9 cellular contexts compared by ENCODE assay signal in the genomic region with DNA sequence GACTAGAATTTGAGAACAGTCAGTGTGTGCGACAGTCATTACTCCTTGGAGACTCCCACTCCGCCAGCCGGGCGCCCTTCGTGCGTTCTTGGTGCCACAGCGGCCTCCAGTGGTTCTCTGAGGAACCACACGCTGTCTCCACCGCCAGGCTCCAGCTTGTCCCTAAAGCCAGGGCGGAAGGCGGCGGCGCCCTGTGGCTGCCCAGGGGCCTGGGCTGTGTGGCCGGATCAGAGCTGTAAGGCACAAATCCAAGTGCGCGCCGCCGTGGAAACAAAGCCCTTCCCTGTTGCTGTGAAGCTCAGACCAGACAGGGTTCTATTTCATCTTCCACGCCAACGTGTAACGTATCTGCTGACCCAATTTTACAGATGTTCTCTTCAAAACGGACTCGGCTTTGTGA. TPM values are rescaled to one million over a fixed set of nuclear protein-coding genes. Genes with fewer than 3 reads are reported as not detected.
A peak's percentile ranks its signal among the peaks of the same experiment; 100 is the strongest.
DNase-seq lines count a peak whose midpoint lies in the region; ATAC-seq and TF ChIP-seq lines count a peak whose summit lies in the region.
"Had no signal": no experiment of that assay in that cellular context is flagged by ENCODE, and none has a peak within 500 bp of the region (broad histone marks: within the 10 kb centered on the region; RNA-seq: fewer than 3 reads in every experiment).

No MANE protein-coding gene starts in this region.

- no peaks in the 10 kb centered on the region for H3K9me3 ChIP-seq in osteoblast (ENCODE audit: low read depth, low read length)
- H3K9me3 ChIP-seq in thoracic aorta = no peaks in the 10 kb centered on the region

- no peaks in the 10 kb centered on the region for H4K20me1 ChIP-seq in osteoblast (ENCODE audit: insufficient read depth, low read length)

- H3K4me1 ChIP-seq in osteoblast (ENCODE audit: insufficient read depth, low read length) = no peaks in the 10 kb centered on the region
- no peaks in the 10 kb centered on the region for H3K4me1 ChIP-seq in thoracic aorta (ENCODE audit: control insufficient read depth in 1 of 2, low read depth in 2 of 2)

- H2AFZ ChIP-seq in osteoblast (ENCODE audit: low read length) = no peak overlapping the region

- no peaks in the 10 kb centered on the region for H3K79me2 ChIP-seq in osteoblast (ENCODE audit: insufficient read depth, low read length)

- H3K27ac ChIP-seq in RWPE1 = no peak overlapping the region
- no peak overlapping the region for H3K27ac ChIP-seq in osteoblast (ENCODE audit: low read depth, low read length)
- no peak overlapping the region for H3K27ac ChIP-seq in thoracic aorta
- H3K27ac ChIP-seq: epithelial cell of prostate had no signal

- H3K4me3 ChIP-seq in osteoblast (ENCODE audit: insufficient read depth, low read length) = peak overlapping the region; percentile 25
- peak overlapping the region; percentile 31 for H3K4me3 ChIP-seq in thoracic aorta

- peak overlapping the region; percentile 49 for H3K4me2 ChIP-seq in osteoblast (ENCODE audit: insufficient read depth, low read length)

- TF ChIP-seq CTCF in LNCAP (IDR thresholded peaks at IDR 0.05) (peak; percentile 78), RWPE1 (conservative IDR thresholded peaks at IDR 0.05; ENCODE audit: low read depth) (peak; percentile 75), osteoblast (IDR thresholded peaks at IDR 0.05; ENCODE audit: extremely low read depth, low read depth, low read length) (peak; percentile 79), thoracic aorta (IDR thresholded peaks at IDR 0.05) (peak; percentile 80)

- ATAC-seq in thoracic aorta (ENCODE audit: insufficient number of reproducible peaks, low FRiP score, low read depth) = peak; percentile 88

- POLR2A ChIA-PET in RWPE1 (lab: Yijun Ruan, JAX; ENCODE audit: low non-redundant PET) = no interaction called here

- H3K36me3 ChIP-seq in osteoblast (ENCODE audit: insufficient read depth, low read length) = no peaks in the 10 kb centered on the region
- H3K36me3 ChIP-seq in thoracic aorta = no peaks in the 10 kb centered on the region

- H3K27me3 ChIP-seq in osteoblast (ENCODE audit: insufficient read depth, low read length) (no peaks in the 10 kb centered on the region), thoracic aorta (replicated peaks; ENCODE audit: insufficient read depth) (no peaks in the 10 kb centered on the region)

- DNase-seq in EL (peak; percentile 63), GOT3 (lab: John Stamatoyannopoulos, UW) (peak; percentile 10), RWPE1 (ENCODE audit: low spot score) (peak; percentile 58), foreskin melanocyte (peak; percentile 69), osteoblast (ENCODE audit: insufficient read length, low spot score, missing footprints) (peak; percentile 85), thoracic aorta (ENCODE audit: low spot score) (peak; percentile 9)
- DNase-seq in activated T-helper 9 cell treated with anti-CD3 and anti-CD28 coated beads, Interleukin-2, amount 50 U/mL, for 16 hours (ENCODE audit: low read depth) = peak; percentile 41

- CTCF ChIA-PET in RWPE1 (lab: Yijun Ruan, JAX) = interaction anchor here (0.5 to 1.1 kb wide), 5 partner anchors 185 to 1482 kb away, joined by 3 to 6 read pairs (median 3); no protein-coding TSS in a partner anchor

RNA-seq across cellular contexts. Expression of gene IDS, which starts 34.1 kb away (rescaled TPM):
- total RNA-seq in osteoblast (48.9 and 50.4 TPM in 2 replicates), thoracic aorta (100 to 1,000 TPM; 204 to 210 TPM)

Comparison
In these comparisons a context has a peak if more than half of its experiments do, and no peak if none do; other contexts are left out.
1. DNase-seq: peak in every context shown above with its lines; median percentile 85 in osteoblast; 69 in foreskin melanocyte; 63 in EL; 58 in RWPE1; 41 in activated T-helper 9 cell treated with anti-CD3 and anti-CD28 coated beads, Interleukin-2, amount 50 U/mL, for 16 hours; 10 in GOT3; 9 in thoracic aorta.